9 cellular contexts compared by ENCODE assay signal in the genomic region with DNA sequence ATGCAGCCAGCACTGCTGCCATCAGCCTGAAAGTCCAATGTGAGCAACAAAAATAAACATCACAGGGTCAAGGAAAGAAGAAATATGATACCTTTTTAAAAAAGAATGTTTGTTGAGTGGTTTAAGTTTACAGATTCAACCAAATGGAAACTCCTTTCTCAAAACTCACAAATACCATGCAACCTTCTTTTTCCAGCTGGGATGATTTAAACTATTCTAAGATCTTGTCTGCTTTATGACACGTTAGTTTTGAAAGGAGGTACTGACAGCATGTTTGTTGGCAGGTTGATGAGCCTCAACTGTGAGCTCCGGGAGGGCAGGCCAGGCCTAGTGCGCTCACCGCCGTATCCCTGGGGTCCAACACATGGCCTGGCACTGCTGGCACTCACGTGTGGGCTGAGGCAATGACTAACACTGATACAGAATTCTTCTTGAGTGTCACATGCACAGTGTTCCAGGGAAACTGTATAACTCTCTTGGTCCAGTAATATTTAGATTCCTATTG. TPM values are rescaled to one million over a fixed set of nuclear protein-coding genes. Genes with fewer than 3 reads are reported as not detected.
A peak's percentile ranks its signal among the peaks of the same experiment; 100 is the strongest.
DNase-seq lines count a peak whose midpoint lies in the region; ATAC-seq and TF ChIP-seq lines count a peak whose summit lies in the region.
"Had no signal": no experiment of that assay in that cellular context is flagged by ENCODE, and none has a peak within 500 bp of the region (broad histone marks: within the 10 kb centered on the region; RNA-seq: fewer than 3 reads in every experiment).

No MANE protein-coding gene starts in this region.

- H3K27me3 ChIP-seq in BLaER1 treated with 17β-estradiol and CSF1 and Interleukin-3, amounts not matched to agents 10 nM and 100 nM = no peaks in the 10 kb centered on the region
- no peaks in the 10 kb centered on the region for H3K27me3 ChIP-seq in SJSA1 (replicated peaks)
- no peaks in the 10 kb centered on the region for H3K27me3 ChIP-seq in MM.1S (replicated peaks; ENCODE audit: insufficient read depth, low read length)

- H3K9ac ChIP-seq in BLaER1 treated with 17β-estradiol and CSF1 and Interleukin-3, amounts not matched to agents 10 nM and 100 nM = peak overlapping the region in 2 of 11 experiments; percentile 26 to 31; a peak in 3 of 22 replicates
- no peak overlapping the region for H3K9ac ChIP-seq in MM.1S (ENCODE audit: low read length)

- intact Hi-C loops in Right ventricle myocardium inferior (cut with DNase I) = no loop called here

- ATAC-seq in Right ventricle myocardium inferior = peak; percentile 53
- ATAC-seq in HG03469 (IDR thresholded peaks at IDR 0.05; ENCODE audit: unreplicated experiment) = no peak

- H3K27ac Mint-ChIP-seq in progenitor cell of endocrine pancreas = peak overlapping the region; percentile 85
- H3K27ac Mint-ChIP-seq: activated CD4-positive, alpha-beta memory T cell treated with anti-CD3 and anti-CD28 coated beads, Interleukin-2, amount 10 ng/mL, durations not matched to agents 7 days and 5 days had no signal

- H3F3A ChIP-seq in MM.1S (ENCODE audit: insufficient read depth, low read length) = no peaks in the 10 kb centered on the region

- no peaks in the 10 kb centered on the region for H3K27me3 Mint-ChIP-seq in progenitor cell of endocrine pancreas
- H3K27me3 Mint-ChIP-seq: activated CD4-positive, alpha-beta memory T cell treated with anti-CD3 and anti-CD28 coated beads, Interleukin-2, amount 10 ng/mL, durations not matched to agents 7 days and 5 days had no signal

- H4K20me1 ChIP-seq in BLaER1 treated with 17β-estradiol and CSF1 and Interleukin-3, amounts not matched to agents 10 nM and 100 nM = peaks cover 2 to 100% (median 35%) of the 10 kb centered on the region in 11 experiments; a peak in 16 of 22 replicates
- no peaks in the 10 kb centered on the region for H4K20me1 ChIP-seq in MM.1S (ENCODE audit: insufficient read depth, low read length)

- peaks cover 3% of the 10 kb centered on the region for H3K9me3 Mint-ChIP-seq in progenitor cell of endocrine pancreas (ENCODE audit: low read depth)

- peaks cover 3% of the 10 kb centered on the region for H3K36me3 Mint-ChIP-seq in progenitor cell of endocrine pancreas (ENCODE audit: insufficient read depth)

- no peak overlapping the region for H3K4me3 ChIP-seq in BLaER1 treated with 17β-estradiol and CSF1 and Interleukin-3, amounts not matched to agents 10 nM and 100 nM
- no peak overlapping the region for H3K4me3 ChIP-seq in SJSA1
- H3K4me3 ChIP-seq in MM.1S (ENCODE audit: low read length) = no peak overlapping the region

- peaks cover 73 to 91% (median 85%) of the 10 kb centered on the region in 10 experiments for H3K4me1 ChIP-seq in BLaER1 treated with 17β-estradiol and CSF1 and Interleukin-3, amounts not matched to agents 10 nM and 100 nM
- peaks cover 69% of the 10 kb centered on the region for H3K4me1 ChIP-seq in SJSA1 (replicated peaks)
- H3K4me1 ChIP-seq in MM.1S (ENCODE audit: low read length) = no peaks in the 10 kb centered on the region

- no peak overlapping the region for H2AFZ ChIP-seq in MM.1S (ENCODE audit: low read length)

- peaks cover 4 to 76% (median 17%) of the 10 kb centered on the region in 11 experiments; a peak in 15 of 22 replicates for H3K36me3 ChIP-seq in BLaER1 treated with 17β-estradiol and CSF1 and Interleukin-3, amounts not matched to agents 10 nM and 100 nM
- peaks cover 23% of the 10 kb centered on the region for H3K36me3 ChIP-seq in SJSA1
- no peaks in the 10 kb centered on the region for H3K36me3 ChIP-seq in MM.1S (replicated peaks; ENCODE audit: insufficient read depth, low read length)

- no peaks in the 10 kb centered on the region for H3K79me2 ChIP-seq in MM.1S (ENCODE audit: low read length)

- H3K27ac ChIP-seq in BLaER1 treated with 17β-estradiol and CSF1 and Interleukin-3, amounts not matched to agents 10 nM and 100 nM = peak overlapping the region in 1 of 11 experiments; percentile 14; a peak in 1 of 22 replicates
- peak overlapping the region; percentile 39 for H3K27ac ChIP-seq in SJSA1
- no peak overlapping the region for H3K27ac ChIP-seq in MM.1S (ENCODE audit: low read length)

- peak overlapping the region; percentile 4 to 75 (median 36); a peak in 19 of 22 replicates for H3K4me2 ChIP-seq in BLaER1 treated with 17β-estradiol and CSF1 and Interleukin-3, amounts not matched to agents 10 nM and 100 nM
- H3K4me2 ChIP-seq in MM.1S (ENCODE audit: low read depth, low read length) = no peak overlapping the region

- no peak overlapping the region for H3K4me3 Mint-ChIP-seq in progenitor cell of endocrine pancreas (ENCODE audit: low read depth)
- H3K4me3 Mint-ChIP-seq: activated CD4-positive, alpha-beta memory T cell treated with anti-CD3 and anti-CD28 coated beads, Interleukin-2, amount 10 ng/mL, durations not matched to agents 7 days and 5 days had no signal

- peaks cover 0 to 7% (median 0%) of the 10 kb centered on the region in 11 experiments; a peak in 1 of 22 replicates for H3K9me3 ChIP-seq in BLaER1 treated with 17β-estradiol and CSF1 and Interleukin-3, amounts not matched to agents 10 nM and 100 nM (replicated peaks in 1 of 11)
- no peaks in the 10 kb centered on the region for H3K9me3 ChIP-seq in SJSA1 (replicated peaks)
- H3K9me3 ChIP-seq in MM.1S (replicated peaks; ENCODE audit: insufficient read depth, low read length) = no peaks in the 10 kb centered on the region

- DNase-seq in SJSA1 (ENCODE audit: low read depth in 1 of 2, low spot score in 2 of 2) (peak; percentile 67 to 78), Right ventricle myocardium inferior (ENCODE audit: missing footprints) (peak; percentile 69), progenitor cell of endocrine pancreas (ENCODE audit: low spot score, unreplicated experiment) (no peak), MM.1S (no peak), NOMO-1 (lab: John Stamatoyannopoulos, UW; ENCODE audit: unreplicated experiment in 2 of 2) (no peak), LoVo (ENCODE audit: low spot score) (no peak)
- DNase-seq: activated CD4-positive, alpha-beta memory T cell treated with anti-CD3 and anti-CD28 coated beads, Interleukin-2, amount 10 ng/mL, durations not matched to agents 7 days and 5 days had no signal

- no peak for TF ChIP-seq CTCF in progenitor cell of endocrine pancreas (IDR thresholded peaks at IDR 0.05; ENCODE audit: unreplicated experiment)
- no peak for TF ChIP-seq CTCF in MM.1S (IDR thresholded peaks at IDR 0.05; ENCODE audit: low read length)

- H3K9me2 ChIP-seq in MM.1S (replicated peaks; ENCODE audit: insufficient read depth, low read length) = no peaks in the 10 kb centered on the region

- H3K4me1 Mint-ChIP-seq in progenitor cell of endocrine pancreas (ENCODE audit: low read depth) = peaks cover 22% of the 10 kb centered on the region

RNA-seq across cellular contexts. Expression of a gene that starts 46.7 kb away (rescaled TPM):
- 9.9 and 14.4 TPM in 2 replicates for total RNA-seq in SJSA1 (2014; rRNA removed; shearing (Covaris generic))
- total RNA-seq in Right ventricle myocardium inferior = 23.7 TPM
- 13.2 and 15.2 TPM in 2 replicates for total RNA-seq in progenitor cell of endocrine pancreas

Comparison
In these comparisons a context has a peak if more than half of its experiments do, and no peak if none do; other contexts are left out.
1. DNase-seq: peak in SJSA1 (2 of 2) and Right ventricle myocardium inferior (single experiment); none in progenitor cell of endocrine pancreas (single experiment), MM.1S (single experiment), NOMO-1 (0 of 2) and LoVo (single experiment).